ENCODE assay signal across 13 cellular contexts in genomic region chr12:79183946-79184345, GRCh38.
"Had no signal": no experiment of that assay in that cellular context is flagged by ENCODE, and none has a peak within 500 bp of the region (broad histone marks: within the 10 kb centered on the region; RNA-seq: fewer than 3 reads in every experiment).

No MANE protein-coding gene starts in this region.

- DNase-seq: activated CD4-positive, alpha-beta T cell treated with anti-CD3 and anti-CD28 coated beads, Interleukin-2, amount 50 U/mL, for 48 hours; activated CD4-positive, CD25-positive, alpha-beta regulatory T cell treated with anti-CD3 and anti-CD28 coated beads, Interleukin-2, amount 50 U/mL, for 72 hours; activated naive CD4-positive, alpha-beta T cell treated with anti-CD3 and anti-CD28 coated beads, Interleukin-2, amount 10 ng/mL, durations not matched to agents 7 days and 5 days; activated T-cell treated with anti-CD3 and anti-CD28 coated beads, Interleukin-2, amount 50 U/mL, for 24 hours; effector CD4-positive, alpha-beta T cell; gastrocnemius medialis; islet precursor cell; mesenchymal stem cell; natural killer cell; retina; T-helper 9 cell had no signal

- H3K4me1 ChIP-seq: gastrocnemius medialis had no signal

- H3K27me3 Mint-ChIP-seq: activated naive CD4-positive, alpha-beta T cell treated with anti-CD3 and anti-CD28 coated beads, Interleukin-2, amount 10 ng/mL, durations not matched to agents 7 days and 5 days; activated T-cell treated with anti-CD3 and anti-CD28 coated beads, Interleukin-2, amount 50 U/mL, for 24 hours had no signal

- H3K4me3 Mint-ChIP-seq: activated naive CD4-positive, alpha-beta T cell treated with anti-CD3 and anti-CD28 coated beads, Interleukin-2, amount 10 ng/mL, durations not matched to agents 7 days and 5 days; activated T-cell treated with anti-CD3 and anti-CD28 coated beads, Interleukin-2, amount 50 U/mL, for 24 hours; natural killer cell; stimulated activated effector memory CD8-positive, alpha-beta T cell treated with anti-CD3 and anti-CD28 coated beads, Interleukin-12 subunit alpha, Interleukin-12 subunit beta, amount 100 ng/mL, for 72 hours had no signal

- H3K4me1 Mint-ChIP-seq: activated naive CD4-positive, alpha-beta T cell treated with anti-CD3 and anti-CD28 coated beads, Interleukin-2, amount 10 ng/mL, durations not matched to agents 7 days and 5 days; natural killer cell; stimulated activated effector memory CD8-positive, alpha-beta T cell treated with anti-CD3 and anti-CD28 coated beads, Interleukin-12 subunit alpha, Interleukin-12 subunit beta, amount 100 ng/mL, for 72 hours had no signal

- H3K27ac ChIP-seq: cardiac muscle cell, gastrocnemius medialis had no signal

- H3K36me3 Mint-ChIP-seq: activated naive CD4-positive, alpha-beta T cell treated with anti-CD3 and anti-CD28 coated beads, Interleukin-2, amount 10 ng/mL, durations not matched to agents 7 days and 5 days; natural killer cell; stimulated activated effector memory CD8-positive, alpha-beta T cell treated with anti-CD3 and anti-CD28 coated beads, Interleukin-12 subunit alpha, Interleukin-12 subunit beta, amount 100 ng/mL, for 72 hours had no signal

- H3K36me3 ChIP-seq: cardiac muscle cell, gastrocnemius medialis had no signal

- H3K27ac Mint-ChIP-seq: activated naive CD4-positive, alpha-beta T cell treated with anti-CD3 and anti-CD28 coated beads, Interleukin-2, amount 10 ng/mL, durations not matched to agents 7 days and 5 days; activated T-cell treated with anti-CD3 and anti-CD28 coated beads, Interleukin-2, amount 50 U/mL, for 24 hours; natural killer cell; stimulated activated effector memory CD8-positive, alpha-beta T cell treated with anti-CD3 and anti-CD28 coated beads, Interleukin-12 subunit alpha, Interleukin-12 subunit beta, amount 100 ng/mL, for 72 hours had no signal

- H3K4me3 ChIP-seq: cardiac muscle cell, gastrocnemius medialis had no signal

- H3K9me3 Mint-ChIP-seq: activated naive CD4-positive, alpha-beta T cell treated with anti-CD3 and anti-CD28 coated beads, Interleukin-2, amount 10 ng/mL, durations not matched to agents 7 days and 5 days had no signal

- H3K27me3 ChIP-seq: cardiac muscle cell, gastrocnemius medialis had no signal

- H3K9me3 ChIP-seq: gastrocnemius medialis had no signal
